In genomic region chr12:50083301-50083700, GRCh38 we compare ENCODE assay signal across 1 cellular context.
TF ChIP-seq lines count a peak whose summit lies in the region.

No MANE protein-coding gene starts in this region.

TF ChIP-seq in HCT116, 20 proteins besides CTCF, POLR2A, EP300 and RAD21:
- TF ChIP-seq ZNF274 (IDR thresholded peaks at IDR 0.05; ENCODE audit: low read depth, low read length) (no peak), SIN3A (IDR thresholded peaks at IDR 0.05; ENCODE audit: low read depth) (no peak), POLR2AphosphoS5 (IDR thresholded peaks at IDR 0.05; ENCODE audit: low read depth, low read length) (no peak), CEBPB (IDR thresholded peaks at IDR 0.05; ENCODE audit: low read depth) (no peak), ELF1 (IDR thresholded peaks at IDR 0.05; ENCODE audit: borderline replicate concordance, low read depth) (no peak)
